ENCODE assay signal across 10 cellular contexts in genomic region chr10:50400694-50401093, GRCh38.
"Had no signal": no experiment of that assay in that cellular context is flagged by ENCODE, and none has a peak within 500 bp of the region (broad histone marks: within the 10 kb centered on the region; RNA-seq: fewer than 3 reads in every experiment).

No MANE protein-coding gene starts in this region.

- H3K27me3 ChIP-seq: pancreas, testis had no signal

- H3K27ac ChIP-seq: pancreas, testis had no signal

- ATAC-seq: left colon; pancreas; stimulated activated naive CD8-positive, alpha-beta T cell treated with anti-CD3 and anti-CD28 coated beads, Interleukin-15, amount 100 ng/mL, for 72 hours had no signal

- H3K4me3 ChIP-seq: pancreas, testis had no signal

- DNase-seq: activated naive CD4-positive, alpha-beta T cell treated with anti-CD3 and anti-CD28 coated beads, Interleukin-2, amount 10 ng/mL, durations not matched to agents 7 days and 5 days; amygdala; glutamatergic neuron; immature natural killer cell; left colon; pancreas; stimulated activated CD4-positive, alpha-beta T cell treated with anti-CD3 and anti-CD28 coated beads, Interleukin-15, amount 100 ng/mL, for 24 hours; stimulated activated CD4-positive, alpha-beta T cell treated with anti-CD3 and anti-CD28 coated beads, Interleukin-4, amount 100 ng/mL, for 24 hours; stimulated activated naive CD8-positive, alpha-beta T cell treated with anti-CD3 and anti-CD28 coated beads, Interleukin-15, amount 100 ng/mL, for 72 hours; testis had no signal

- H3K4me1 ChIP-seq: testis had no signal

- FAIRE-seq: pancreas had no signal

- H3K9me3 ChIP-seq: pancreas, testis had no signal

- H3K36me3 ChIP-seq: pancreas had no signal
